In genomic region chr5:136890431-136891148, GRCh38 we compare ENCODE assay signal across 18 cellular contexts.
DNase-seq lines count a peak whose midpoint lies in the region; FAIRE-seq and TF ChIP-seq lines count a peak whose summit lies in the region.
"Had no signal": no experiment of that assay in that cellular context is flagged by ENCODE, and none has a peak within 500 bp of the region (broad histone marks: within the 10 kb centered on the region; RNA-seq: fewer than 3 reads in every experiment).

No MANE protein-coding gene starts in this region.

- 89 to 94% methylated on average over 2 of the region's 2 CpGs for whole genome bisulfite sequencing in ectodermal cell, 2 experiments

- no peaks in the 10 kb centered on the region for H3K27me3 ChIP-seq in ectodermal cell (ENCODE audit: control insufficient read depth, insufficient read depth, low read length, poor library complexity, severe bottlenecking)
- no peaks in the 10 kb centered on the region for H3K27me3 ChIP-seq in H7 (ENCODE audit: control insufficient read depth, insufficient read depth, low read length)

- FAIRE-seq in D721Med (lab: Jason Lieb, UNC) = no peak
- FAIRE-seq: GM12878 had no signal

- no peaks in the 10 kb centered on the region for H3K9me3 ChIP-seq in ectodermal cell (ENCODE audit: control insufficient read depth, low read length)
- H3K9me3 ChIP-seq: SK-N-SH had no signal

- peaks cover 6% of the 10 kb centered on the region for H3K4me1 ChIP-seq in ectodermal cell (ENCODE audit: control insufficient read depth, insufficient read depth, low read length)

- H3K27ac ChIP-seq in ectodermal cell (ENCODE audit: insufficient read depth, low read depth, low read length, poor library complexity, severe bottlenecking) = peak overlapping the region; percentile 56

- DNase-seq in DMS 273 (lab: John Stamatoyannopoulos, UW; ENCODE audit: unreplicated experiment) (peak; percentile 63), DMS79 treated with DMSO at 0.1 percent for 48 hours (lab: John Stamatoyannopoulos, UW) (peak; percentile 50), NCI-H446 treated with DMSO at 0.1 percent for 48 hours (lab: John Stamatoyannopoulos, UW) (peak; percentile 70), D721Med (ENCODE audit: insufficient read length, low spot score) (no peak), H7 (no peak), activated gamma-delta T cell treated with Interleukin-2 at 50 U/mL for 16 hours (no peak)
- DNase-seq: ACHN, C1 segment of cervical spinal cord, DMS153, EL, HCEC 1CT, NCI-H1092 treated with DMSO at 0.1 percent for 48 hours, NCI-H187, OCI-M1, SHP77, SK-N-SH had no signal

- no peak for TF ChIP-seq CTCF in D721Med (IDR thresholded peaks at IDR 0.05; ENCODE audit: insufficient read depth, missing control alignments)

- H3K4me3 ChIP-seq in ectodermal cell (ENCODE audit: insufficient read depth, low read depth, low read length) (no peak overlapping the region), H7 (ENCODE audit: insufficient read depth, low read depth, low read length) (no peak overlapping the region)
- H3K4me3 ChIP-seq: GM12878 had no signal

- H3K36me3 ChIP-seq in ectodermal cell (ENCODE audit: control insufficient read depth, insufficient read depth, low read length) (no peaks in the 10 kb centered on the region), H7 (replicated peaks; ENCODE audit: control insufficient read depth, insufficient read depth, low read length) (no peaks in the 10 kb centered on the region)

Comparison
In these comparisons a context has a peak if more than half of its experiments do, and no peak if none do; other contexts are left out.
1. DNase-seq: peak in DMS 273 (single experiment), DMS79 treated with DMSO at 0.1 percent for 48 hours (single experiment) and NCI-H446 treated with DMSO at 0.1 percent for 48 hours (single experiment); none in D721Med (single experiment), H7 (single experiment) and activated gamma-delta T cell treated with Interleukin-2 at 50 U/mL for 16 hours (single experiment).